Comparison of ENCODE assay signal across 8 cellular contexts in genomic region chr19:50432658-50433057, GRCh38. TPM values are rescaled to one million over a fixed set of nuclear protein-coding genes. Genes with fewer than 3 reads are reported as not detected.
A peak's percentile ranks its signal among the peaks of the same experiment; 100 is the strongest.
DNase-seq lines count a peak whose midpoint lies in the region; ATAC-seq and TF ChIP-seq lines count a peak whose summit lies in the region.

Gene MYBPC2, plus strand, starts transcription at chr19:50432892. Its CDS starts 62 bp downstream, at chr19:50432954.

- peaks cover 8% of the 10 kb centered on the region for H3K4me1 Mint-ChIP-seq in activated naive CD8-positive, alpha-beta T cell treated with anti-CD3 and anti-CD28 coated beads, Interleukin-2, amount 10 ng/mL, durations not matched to agents 7 days and 5 days

- 19% methylated on average over 4 of the region's 13 CpGs for WGBS in right lobe of liver (ENCODE audit: insufficient coverage, low coverage, low lambda C conversion rate, missing lambda C conversion rate)
- 3% methylated on average over 13 of the region's 13 CpGs for WGBS in urinary bladder

- H3K4me3 ChIP-seq in cardiac muscle cell (peak within 1 kb of the TSS; percentile 58), right lobe of liver (peak within 1 kb of the TSS; percentile 51 to 62 (median 59)), urinary bladder (ENCODE audit: low read depth, low read length) (peak within 1 kb of the TSS; percentile 52)

- no peaks in the 10 kb centered on the region for H3K36me3 Mint-ChIP-seq in activated naive CD8-positive, alpha-beta T cell treated with anti-CD3 and anti-CD28 coated beads, Interleukin-2, amount 10 ng/mL, durations not matched to agents 7 days and 5 days

- no peaks in the 10 kb centered on the region for H3K9me3 Mint-ChIP-seq in activated naive CD8-positive, alpha-beta T cell treated with anti-CD3 and anti-CD28 coated beads, Interleukin-2, amount 10 ng/mL, durations not matched to agents 7 days and 5 days

- H3K9me3 ChIP-seq in cardiac muscle cell (ENCODE audit: low read depth) (no peaks in the 10 kb centered on the region), right lobe of liver (no peaks in the 10 kb centered on the region)

- H3K4me3 Mint-ChIP-seq in activated naive CD8-positive, alpha-beta T cell treated with anti-CD3 and anti-CD28 coated beads, Interleukin-2, amount 10 ng/mL, durations not matched to agents 7 days and 5 days: peak within 1 kb of the TSS; percentile 95

- TF ChIP-seq CTCF in cardiac muscle cell (IDR thresholded peaks at IDR 0.05; ENCODE audit: low read depth, low read length): no peak
- no peak for TF ChIP-seq CTCF in right lobe of liver (IDR thresholded peaks at IDR 0.05)

- ATAC-seq in activated naive CD8-positive, alpha-beta T cell treated with anti-CD3 and anti-CD28 coated beads, Interleukin-2, amount 10 ng/mL, durations not matched to agents 7 days and 5 days (ENCODE audit: low read depth): no peak
- ATAC-seq in right lobe of liver: no peak
- no peak for ATAC-seq in HG03135 (IDR thresholded peaks at IDR 0.05; ENCODE audit: unreplicated experiment)

- intact Hi-C loops in cardiac septum (cut with DNase I): no loop called here
- intact Hi-C loops in right lobe of liver (cut with DNase I): no loop called here

- no peaks in the 10 kb centered on the region for H3K36me3 ChIP-seq in cardiac muscle cell
- no peaks in the 10 kb centered on the region for H3K36me3 ChIP-seq in right lobe of liver
- no peaks in the 10 kb centered on the region for H3K36me3 ChIP-seq in urinary bladder (ENCODE audit: insufficient read depth)

- H3K27ac ChIP-seq in cardiac muscle cell (no peak within 1 kb of the TSS), right lobe of liver (peak within 1 kb of the TSS in 2 of 3 donors; percentile 37 to 60), urinary bladder (ENCODE audit: low read depth) (no peak within 1 kb of the TSS)

- peaks cover 34% of the 10 kb centered on the region for H3K27me3 Mint-ChIP-seq in activated naive CD8-positive, alpha-beta T cell treated with anti-CD3 and anti-CD28 coated beads, Interleukin-2, amount 10 ng/mL, durations not matched to agents 7 days and 5 days

- peaks cover 9% of the 10 kb centered on the region for H3K4me1 ChIP-seq in cardiac muscle cell (ENCODE audit: low read depth)
- H3K4me1 ChIP-seq in right lobe of liver: peaks cover 0 to 11% (median 2%) of the 10 kb centered on the region in 4 donors
- H3K4me1 ChIP-seq in urinary bladder (ENCODE audit: insufficient read depth): no peaks in the 10 kb centered on the region

- peak within 1 kb of the TSS; percentile 83 for H3K27ac Mint-ChIP-seq in activated naive CD8-positive, alpha-beta T cell treated with anti-CD3 and anti-CD28 coated beads, Interleukin-2, amount 10 ng/mL, durations not matched to agents 7 days and 5 days

- no peak for TF ChIP-seq POLR2A in right lobe of liver (IDR thresholded peaks at IDR 0.05)

- DNase-seq in cardiac muscle cell (ENCODE audit: low read depth in 1 of 2, low spot score in 1 of 2) (peak; percentile 17 to 27), cardiac septum (ENCODE audit: low spot score) (no peak), right lobe of liver (no peak), NCI-H1694 treated with DMSO at 0.1 percent for 48 hours (lab: John Stamatoyannopoulos, UW) (no peak), midbrain (lab: John Stamatoyannopoulos, UW) (no peak)
- DNase-seq in activated naive CD8-positive, alpha-beta T cell treated with anti-CD3 and anti-CD28 coated beads, Interleukin-2, amount 10 ng/mL, durations not matched to agents 7 days and 5 days: no peak

- H3K27me3 ChIP-seq in cardiac muscle cell (no peaks in the 10 kb centered on the region), right lobe of liver (no peaks in the 10 kb centered on the region)

- POLR2A ChIA-PET in activated naive CD8-positive, alpha-beta T cell treated with anti-CD3 and anti-CD28 coated beads, Interleukin-2, amount 10 ng/mL, durations not matched to agents 7 days and 5 days (lab: Charles Lee): no interaction called here

RNA-seq across cellular contexts. Expression of gene MYBPC2, which starts in this region (rescaled TPM):
- total RNA-seq in cardiac muscle cell (0.04 and 0.18 TPM in 2 replicates), cardiac septum (not detected), right lobe of liver (under 1 TPM in 3 of 6 experiments, not detected in 3; 0.12 to 0.56 (median 0.30) TPM), urinary bladder (0.69 TPM)
- polyA plus RNA-seq in cardiac muscle cell (0.30 and 0.31 TPM in 2 replicates), urinary bladder (0.14 TPM)
- total RNA-seq in activated naive CD8-positive, alpha-beta T cell treated with anti-CD3 and anti-CD28 coated beads, Interleukin-2, amount 10 ng/mL, durations not matched to agents 7 days and 5 days: under 1 TPM in 1 of 2 experiments, not detected in 1; 0.14 TPM

Comparison
In these comparisons a context has a peak if more than half of its experiments do, and no peak if none do; other contexts are left out.
1. Peak in DNase-seq and H3K4me3 ChIP-seq in cardiac muscle cell; RNA of the gene not detected or under 1 TPM.
2. H3K27ac ChIP-seq: peak in right lobe of liver (2 of 3); none in cardiac muscle cell (single experiment) and urinary bladder (single experiment).
3. Peak in every context shown above with its lines, with median percentiles within 50 percentile points of each other: H3K4me3 ChIP-seq.